ENCODE assay signal across 24 cellular contexts in genomic region chr19:47560999-47561398, GRCh38. TPM values are rescaled to one million over a fixed set of nuclear protein-coding genes. Genes with fewer than 3 reads are reported as not detected.
"Had no signal": no experiment of that assay in that cellular context is flagged by ENCODE, and none has a peak within 500 bp of the region (broad histone marks: within the 10 kb centered on the region; RNA-seq: fewer than 3 reads in every experiment).

No MANE protein-coding gene starts in this region.

- DNase-seq: activated B cell treated with CpG ODN at 0.5 μM for 24 hours; activated CD4-positive, alpha-beta T cell treated with anti-CD3 and anti-CD28 coated beads for 4 hours; activated CD4-positive, alpha-beta T cell treated with anti-CD3 and anti-CD28 coated beads, Interleukin-2, amount 50 U/mL, for 48 hours; activated effector memory CD4-positive, alpha-beta T cell treated with Interleukin-2 at 50 U/mL for 16 hours; activated naive CD4-positive, alpha-beta T cell treated with anti-CD3 and anti-CD28 coated beads, Interleukin-2, amount 10 ng/mL, durations not matched to agents 7 days and 5 days; activated T-cell treated with anti-CD3 and anti-CD28 coated beads, Interleukin-2, amount 50 U/mL, for 48 hours; anterior cingulate cortex; dermis blood vessel endothelial cell; effector CD8-positive, alpha-beta T cell; erythroblast; kidney; lower lobe of right lung; naive thymus-derived CD4-positive, alpha-beta T cell; occipital lobe; right lobe of liver; stimulated activated CD4-positive, alpha-beta T cell treated with anti-CD3 and anti-CD28 coated beads, Interleukin-15, amount 100 ng/mL, for 24 hours; stimulated activated naive B cell treated with anti-CD40 and anti-IgM and Interleukin-4, amounts not matched to agents 10 μg/mL and 1 μg/mL and 100 μg/mL, for 72 hours; T1000; testis; upper lobe of left lung had no signal

- H3K4me2 ChIP-seq: smooth muscle cell had no signal

- H3K4me1 ChIP-seq: foreskin keratinocyte, lower lobe of right lung, testis, upper lobe of left lung had no signal

- H3K4me3 ChIP-seq: lower lobe of right lung, right lobe of liver, smooth muscle cell, testis, upper lobe of left lung had no signal

- H3K9me3 ChIP-seq: lower lobe of right lung, right lobe of liver, testis, upper lobe of left lung had no signal

- H3K36me3 ChIP-seq: lower lobe of right lung, right lobe of liver, upper lobe of left lung had no signal

- H3K27me3 ChIP-seq: foreskin keratinocyte, right lobe of liver, testis, upper lobe of left lung had no signal

- FAIRE-seq: kidney had no signal

- H3K27ac ChIP-seq: foreskin keratinocyte, lower lobe of right lung, right lobe of liver, testis, upper lobe of left lung had no signal

RNA-seq across cellular contexts. Expression of gene ZNF541, which starts 11.9 kb away (rescaled TPM):
- total RNA-seq: activated B cell treated with CpG ODN at 0.5 μM for 24 hours, chondrocyte, foreskin keratinocyte, neural crest cell, occipital lobe, smooth muscle cell had no signal
- polyA plus RNA-seq: foreskin keratinocyte, smooth muscle cell had no signal
